In genomic region chr6:5619249-5619648, GRCh38 we compare ENCODE assay signal across 10 cellular contexts.
DNase-seq lines count a peak whose midpoint lies in the region; ATAC-seq and TF ChIP-seq lines count a peak whose summit lies in the region.
"Had no signal": no experiment of that assay in that cellular context is flagged by ENCODE, and none has a peak within 500 bp of the region (broad histone marks: within the 10 kb centered on the region; RNA-seq: fewer than 3 reads in every experiment).

No MANE protein-coding gene starts in this region.

- peaks cover 21% of the 10 kb centered on the region for H3K36me3 Mint-ChIP-seq in CD4-positive, alpha-beta T cell (ENCODE audit: low read depth)
- H3K36me3 Mint-ChIP-seq in IgD-negative memory B cell: peaks cover 29% of the 10 kb centered on the region
- H3K36me3 Mint-ChIP-seq in activated naive CD4-positive, alpha-beta T cell treated with anti-CD3 and anti-CD28 coated beads, Interleukin-2, amount 50 U/mL, for 72 hours: peaks cover 24 to 42% of the 10 kb centered on the region in 2 donors

- H3K27me3 ChIP-seq in CD4-positive, alpha-beta T cell (ENCODE audit: control insufficient read depth, insufficient read depth, low read length): no peaks in the 10 kb centered on the region

- no peak overlapping the region for H3K4me3 Mint-ChIP-seq in CD4-positive, alpha-beta T cell
- H3K4me3 Mint-ChIP-seq in IgD-negative memory B cell: peak overlapping the region in 2 of 4 donors; percentile 64 to 85

- POLR2A ChIA-PET in CD4-positive, alpha-beta T cell (lab: Charles Lee): interaction anchor here (0.7 kb wide), 1 partner anchor 48 kb away, joined by 4 read pairs; no protein-coding TSS in a partner anchor

- H3K27me3 Mint-ChIP-seq in CD4-positive, alpha-beta T cell: no peaks in the 10 kb centered on the region
- no peaks in the 10 kb centered on the region for H3K27me3 Mint-ChIP-seq in IgD-negative memory B cell

- DNase-seq in CD4-positive, alpha-beta T cell: peak; percentile 5 to 50 (median 30)
- no peak for DNase-seq in activated naive CD4-positive, alpha-beta T cell treated with anti-CD3 and anti-CD28 coated beads, Interleukin-2, amount 50 U/mL, for 72 hours (ENCODE audit: low spot score in 2 of 2)
- DNase-seq in NCI-H69 (lab: John Stamatoyannopoulos, UW) (no peak), NCI-H1930 (lab: John Stamatoyannopoulos, UW) (no peak), HPDE6-E6E7 (ENCODE audit: extremely low spot score) (no peak), NCI-H128 (lab: John Stamatoyannopoulos, UW; ENCODE audit: unreplicated experiment) (no peak)
- DNase-seq: C1 segment of cervical spinal cord had no signal

- intact Hi-C loops in CD4-positive, alpha-beta T cell (cut with DNase I, micrococcal nuclease): no loop called here

- H3K4me1 Mint-ChIP-seq in CD4-positive, alpha-beta T cell (ENCODE audit: low read depth): peaks cover 24% of the 10 kb centered on the region
- H3K4me1 Mint-ChIP-seq in IgD-negative memory B cell: peaks cover 14 to 17% (median 16%) of the 10 kb centered on the region in 3 donors

- peak; percentile 90 for ATAC-seq in CD4-positive, alpha-beta T cell (ENCODE audit: poor library complexity)
- ATAC-seq in GM21390 (IDR thresholded peaks at IDR 0.05; ENCODE audit: unreplicated experiment): peak; percentile 65
- peak; percentile 58 to 81 for ATAC-seq in activated naive CD4-positive, alpha-beta T cell treated with anti-CD3 and anti-CD28 coated beads, Interleukin-2, amount 50 U/mL, for 72 hours
- ATAC-seq: HepG2 had no signal

- no peaks in the 10 kb centered on the region for H3K9me3 Mint-ChIP-seq in CD4-positive, alpha-beta T cell
- peaks cover 1 to 7% (median 2%) of the 10 kb centered on the region in 3 donors for H3K9me3 Mint-ChIP-seq in IgD-negative memory B cell
- peaks cover 5 to 15% of the 10 kb centered on the region in 2 donors for H3K9me3 Mint-ChIP-seq in activated naive CD4-positive, alpha-beta T cell treated with anti-CD3 and anti-CD28 coated beads, Interleukin-2, amount 50 U/mL, for 72 hours

- CTCF ChIA-PET in CD4-positive, alpha-beta T cell (lab: Charles Lee): no interaction called here

- no peak for TF ChIP-seq CTCF in CD4-positive, alpha-beta T cell (IDR thresholded peaks at IDR 0.05)

- H3K9me3 ChIP-seq in CD4-positive, alpha-beta T cell (ENCODE audit: control insufficient read depth, low read length): no peaks in the 10 kb centered on the region

- H3K27ac ChIP-seq in CD4-positive, alpha-beta T cell (ENCODE audit: low read depth, low read length): no peak overlapping the region

- peak overlapping the region; percentile 75 for H3K27ac Mint-ChIP-seq in CD4-positive, alpha-beta T cell
- peak overlapping the region in 2 of 3 donors; percentile 54 to 84 for H3K27ac Mint-ChIP-seq in IgD-negative memory B cell
- peak overlapping the region in 1 of 2 donors; percentile 53 for H3K27ac Mint-ChIP-seq in activated naive CD4-positive, alpha-beta T cell treated with anti-CD3 and anti-CD28 coated beads, Interleukin-2, amount 50 U/mL, for 72 hours

Comparison
In these comparisons a context has a peak if more than half of its experiments do, and no peak if none do; other contexts are left out.
1. DNase-seq: peak in CD4-positive, alpha-beta T cell (10 of 10); none in activated naive CD4-positive, alpha-beta T cell treated with anti-CD3 and anti-CD28 coated beads, Interleukin-2, amount 50 U/mL, for 72 hours (0 of 2), NCI-H69 (single experiment), NCI-H1930 (0 of 2), HPDE6-E6E7 (single experiment) and NCI-H128 (single experiment).
2. Peak in every context shown above with its lines, with median percentiles within 50 percentile points of each other: ATAC-seq.